Comparison of ENCODE assay signal across 8 cellular contexts in the genomic region with DNA sequence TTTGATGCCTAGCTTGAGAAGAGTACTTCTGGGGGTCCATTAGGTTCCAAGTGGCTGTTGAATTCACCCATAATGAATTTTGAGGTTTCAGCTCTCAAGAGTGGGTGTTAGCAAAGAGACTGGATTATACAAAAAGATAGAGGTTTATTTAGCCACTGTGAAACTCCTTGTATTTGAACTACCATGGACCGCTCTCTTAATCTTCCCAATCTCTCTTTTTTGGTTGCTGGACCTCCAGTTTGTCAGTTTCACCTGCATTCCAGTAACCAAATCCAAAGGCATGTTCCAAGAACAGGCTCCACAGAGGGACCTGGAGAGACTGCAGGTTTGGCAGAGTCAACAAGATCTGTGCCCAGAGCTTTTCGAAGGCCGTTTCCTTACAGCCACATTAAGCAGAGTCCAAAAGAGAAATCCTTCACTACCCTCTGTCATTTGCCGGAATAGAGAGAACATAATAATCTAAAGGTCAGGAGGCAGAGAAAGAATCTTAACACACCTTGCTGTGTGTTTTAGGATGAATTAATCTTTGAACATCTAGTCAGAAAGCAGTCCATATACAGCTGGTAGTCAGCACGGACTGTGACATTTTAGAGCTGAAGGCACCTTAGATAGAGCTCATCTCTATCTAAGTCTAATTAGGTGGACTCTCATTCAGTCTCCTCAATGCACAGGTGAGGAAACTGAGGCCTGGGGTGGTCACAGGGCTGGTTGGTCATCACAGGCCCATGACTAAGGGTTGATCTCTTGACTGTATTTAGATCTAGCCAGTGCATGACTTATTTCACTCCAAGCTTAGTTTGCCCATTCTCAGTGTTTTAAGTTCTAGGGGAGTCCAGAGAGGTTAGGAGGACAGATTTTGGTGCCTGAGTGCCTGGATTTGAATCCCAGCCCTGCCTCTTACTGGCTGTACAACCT. TPM values are rescaled to one million over a fixed set of nuclear protein-coding genes. Genes with fewer than 3 reads are reported as not detected.
A peak's percentile ranks its signal among the peaks of the same experiment; 100 is the strongest.
DNase-seq lines count a peak whose midpoint lies in the region; ATAC-seq and TF ChIP-seq lines count a peak whose summit lies in the region.

No MANE protein-coding gene starts in this region.

- H3K4me1 ChIP-seq in transverse colon: peaks cover 19 to 65% (median 34%) of the 10 kb centered on the region in 4 donors

- no peaks in the 10 kb centered on the region for H3K9me3 Mint-ChIP-seq in activated naive CD4-positive, alpha-beta T cell treated with anti-CD3 and anti-CD28 coated beads, Interleukin-2, amount 50 U/mL, for 24 hours
- H3K9me3 Mint-ChIP-seq in activated naive CD4-positive, alpha-beta T cell treated with anti-CD3 and anti-CD28 coated beads, Interleukin-2, amount 50 U/mL, for 72 hours: no peaks in the 10 kb centered on the region
- H3K9me3 Mint-ChIP-seq in activated naive CD8-positive, alpha-beta T cell treated with anti-CD3 and anti-CD28 coated beads for 36 hours: no peaks in the 10 kb centered on the region

- in situ Hi-C loops in transverse colon (cut with MboI; ENCODE audit: low pct_ligation_motif_present in 1 of 4, low pct_unique_long_range_greater_than_20kb in 1 of 4, low sequenced_read_pairs in 3 of 4) (no loop called here), KBM-7 (cut with MboI; ENCODE audit: low pct_unique_long_range_greater_than_20kb, low sequenced_read_pairs) (no loop called here)

- no peaks in the 10 kb centered on the region for H3K36me3 ChIP-seq in transverse colon

- intact Hi-C loops in transverse colon (cut with DNase I; ENCODE audit: low total_unique reads): no loop called here

- no peaks in the 10 kb centered on the region for H3K27me3 Mint-ChIP-seq in activated naive CD4-positive, alpha-beta T cell treated with anti-CD3 and anti-CD28 coated beads, Interleukin-2, amount 50 U/mL, for 24 hours
- no peaks in the 10 kb centered on the region for H3K27me3 Mint-ChIP-seq in activated naive CD8-positive, alpha-beta T cell treated with anti-CD3 and anti-CD28 coated beads for 36 hours

- 68 to 85% methylated on average over 4 to 5 of the region's 5 CpGs for WGBS in transverse colon (ENCODE audit: low coverage in 1 of 2), 2 donors

- no peaks in the 10 kb centered on the region for H3K9me3 ChIP-seq in transverse colon

- no peak for ATAC-seq in activated naive CD4-positive, alpha-beta T cell treated with anti-CD3 and anti-CD28 coated beads, Interleukin-2, amount 50 U/mL, for 72 hours
- no peak for ATAC-seq in HG03045 (IDR thresholded peaks at IDR 0.05; ENCODE audit: unreplicated experiment)

- TF ChIP-seq CTCF in transverse colon (IDR thresholded peaks at IDR 0.05): no peak

- no peak for DNase-seq in activated naive CD4-positive, alpha-beta T cell treated with anti-CD3 and anti-CD28 coated beads, Interleukin-2, amount 50 U/mL, for 72 hours (ENCODE audit: low spot score in 2 of 2)
- no peak for DNase-seq in activated naive CD8-positive, alpha-beta T cell treated with anti-CD3 and anti-CD28 coated beads for 36 hours
- DNase-seq in transverse colon: no peak
- DNase-seq in KBM-7: no peak
- DNase-seq in activated T-cell treated with anti-CD3 and anti-CD28 coated beads, Interleukin-2, amount 50 U/mL, for 1 hour: no peak

- peak overlapping the region; percentile 99 for H3K27ac Mint-ChIP-seq in activated naive CD4-positive, alpha-beta T cell treated with anti-CD3 and anti-CD28 coated beads, Interleukin-2, amount 50 U/mL, for 24 hours
- no peak overlapping the region for H3K27ac Mint-ChIP-seq in activated naive CD4-positive, alpha-beta T cell treated with anti-CD3 and anti-CD28 coated beads, Interleukin-2, amount 50 U/mL, for 72 hours
- H3K27ac Mint-ChIP-seq in activated naive CD8-positive, alpha-beta T cell treated with anti-CD3 and anti-CD28 coated beads for 36 hours: peak overlapping the region; percentile 64

- peaks cover 44% of the 10 kb centered on the region for H3K4me1 Mint-ChIP-seq in activated naive CD4-positive, alpha-beta T cell treated with anti-CD3 and anti-CD28 coated beads, Interleukin-2, amount 50 U/mL, for 24 hours
- H3K4me1 Mint-ChIP-seq in activated naive CD8-positive, alpha-beta T cell treated with anti-CD3 and anti-CD28 coated beads for 36 hours: peaks cover 40% of the 10 kb centered on the region

- H3K4me3 ChIP-seq in transverse colon: peak overlapping the region; percentile 63 to 87 (median 84)

- H3K4me3 Mint-ChIP-seq in activated naive CD4-positive, alpha-beta T cell treated with anti-CD3 and anti-CD28 coated beads, Interleukin-2, amount 50 U/mL, for 24 hours: no peak overlapping the region
- H3K4me3 Mint-ChIP-seq in activated naive CD8-positive, alpha-beta T cell treated with anti-CD3 and anti-CD28 coated beads for 36 hours: peak overlapping the region; percentile 29

- no peak for TF ChIP-seq POLR2A in transverse colon (IDR thresholded peaks at IDR 0.05)

- peaks cover 7% of the 10 kb centered on the region for H3K36me3 Mint-ChIP-seq in activated naive CD4-positive, alpha-beta T cell treated with anti-CD3 and anti-CD28 coated beads, Interleukin-2, amount 50 U/mL, for 24 hours
- peaks cover 12% of the 10 kb centered on the region in 2 donors for H3K36me3 Mint-ChIP-seq in activated naive CD4-positive, alpha-beta T cell treated with anti-CD3 and anti-CD28 coated beads, Interleukin-2, amount 50 U/mL, for 72 hours
- H3K36me3 Mint-ChIP-seq in activated naive CD8-positive, alpha-beta T cell treated with anti-CD3 and anti-CD28 coated beads for 36 hours: peaks cover 17% of the 10 kb centered on the region

- TF ChIP-seq EP300 in transverse colon (IDR thresholded peaks at IDR 0.05; ENCODE audit: low read depth): no peak

- H3K27me3 ChIP-seq in layer of hippocampus (ENCODE audit: control insufficient read depth, insufficient read depth, low read length) (no peaks in the 10 kb centered on the region), transverse colon (no peaks in the 10 kb centered on the region)

- peak overlapping the region; percentile 74 for H3K27ac ChIP-seq in layer of hippocampus (ENCODE audit: low read depth, low read length)
- H3K27ac ChIP-seq in transverse colon: peak overlapping the region; percentile 89 to 95 (median 92)

RNA-seq across cellular contexts. Expression of a gene that starts 1.3 kb away (rescaled TPM):
- 10 to 100 TPM; 44.9 to 52.3 TPM for total RNA-seq in activated naive CD4-positive, alpha-beta T cell treated with anti-CD3 and anti-CD28 coated beads, Interleukin-2, amount 50 U/mL, for 72 hours
- 10 to 100 TPM; 47.6 to 49.2 TPM for total RNA-seq in activated naive CD8-positive, alpha-beta T cell treated with anti-CD3 and anti-CD28 coated beads for 36 hours
- total RNA-seq in transverse colon: 10 to 100 TPM; 37.8 to 81.5 (median 58.3) TPM

Comparison
In these comparisons a context has a peak if more than half of its experiments do, and no peak if none do; other contexts are left out.
1. H3K27ac Mint-ChIP-seq: peak in activated naive CD4-positive, alpha-beta T cell treated with anti-CD3 and anti-CD28 coated beads, Interleukin-2, amount 50 U/mL, for 24 hours (single experiment) and activated naive CD8-positive, alpha-beta T cell treated with anti-CD3 and anti-CD28 coated beads for 36 hours (single experiment); none in activated naive CD4-positive, alpha-beta T cell treated with anti-CD3 and anti-CD28 coated beads, Interleukin-2, amount 50 U/mL, for 72 hours (0 of 2).